Comparison of ENCODE assay signal across 1 cellular context in the genomic region with DNA sequence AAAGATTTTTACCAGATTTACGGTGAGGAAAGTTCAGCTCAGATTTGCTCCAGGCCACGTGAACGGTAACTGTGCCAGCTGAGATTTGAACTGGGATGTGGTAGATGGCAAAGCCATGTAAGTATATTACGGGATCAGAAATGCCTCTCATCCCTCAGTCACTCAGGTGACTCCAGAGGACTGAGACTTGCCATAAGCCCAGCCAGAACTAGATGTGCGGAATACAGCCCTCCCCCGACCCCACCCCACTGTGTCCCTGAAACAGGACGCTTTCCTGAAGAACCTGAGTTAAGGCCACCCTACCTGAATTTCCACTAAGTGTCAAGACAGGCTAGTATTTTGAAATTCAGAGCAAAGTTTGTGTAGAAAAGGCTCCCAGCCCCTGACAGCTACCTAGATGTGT.
TF ChIP-seq lines count a peak whose summit lies in the region.

No MANE protein-coding gene starts in this region.

TF ChIP-seq in GM23338, 12 proteins besides CTCF, POLR2A, EP300 and RAD21:
- TF ChIP-seq, protein P1, sequence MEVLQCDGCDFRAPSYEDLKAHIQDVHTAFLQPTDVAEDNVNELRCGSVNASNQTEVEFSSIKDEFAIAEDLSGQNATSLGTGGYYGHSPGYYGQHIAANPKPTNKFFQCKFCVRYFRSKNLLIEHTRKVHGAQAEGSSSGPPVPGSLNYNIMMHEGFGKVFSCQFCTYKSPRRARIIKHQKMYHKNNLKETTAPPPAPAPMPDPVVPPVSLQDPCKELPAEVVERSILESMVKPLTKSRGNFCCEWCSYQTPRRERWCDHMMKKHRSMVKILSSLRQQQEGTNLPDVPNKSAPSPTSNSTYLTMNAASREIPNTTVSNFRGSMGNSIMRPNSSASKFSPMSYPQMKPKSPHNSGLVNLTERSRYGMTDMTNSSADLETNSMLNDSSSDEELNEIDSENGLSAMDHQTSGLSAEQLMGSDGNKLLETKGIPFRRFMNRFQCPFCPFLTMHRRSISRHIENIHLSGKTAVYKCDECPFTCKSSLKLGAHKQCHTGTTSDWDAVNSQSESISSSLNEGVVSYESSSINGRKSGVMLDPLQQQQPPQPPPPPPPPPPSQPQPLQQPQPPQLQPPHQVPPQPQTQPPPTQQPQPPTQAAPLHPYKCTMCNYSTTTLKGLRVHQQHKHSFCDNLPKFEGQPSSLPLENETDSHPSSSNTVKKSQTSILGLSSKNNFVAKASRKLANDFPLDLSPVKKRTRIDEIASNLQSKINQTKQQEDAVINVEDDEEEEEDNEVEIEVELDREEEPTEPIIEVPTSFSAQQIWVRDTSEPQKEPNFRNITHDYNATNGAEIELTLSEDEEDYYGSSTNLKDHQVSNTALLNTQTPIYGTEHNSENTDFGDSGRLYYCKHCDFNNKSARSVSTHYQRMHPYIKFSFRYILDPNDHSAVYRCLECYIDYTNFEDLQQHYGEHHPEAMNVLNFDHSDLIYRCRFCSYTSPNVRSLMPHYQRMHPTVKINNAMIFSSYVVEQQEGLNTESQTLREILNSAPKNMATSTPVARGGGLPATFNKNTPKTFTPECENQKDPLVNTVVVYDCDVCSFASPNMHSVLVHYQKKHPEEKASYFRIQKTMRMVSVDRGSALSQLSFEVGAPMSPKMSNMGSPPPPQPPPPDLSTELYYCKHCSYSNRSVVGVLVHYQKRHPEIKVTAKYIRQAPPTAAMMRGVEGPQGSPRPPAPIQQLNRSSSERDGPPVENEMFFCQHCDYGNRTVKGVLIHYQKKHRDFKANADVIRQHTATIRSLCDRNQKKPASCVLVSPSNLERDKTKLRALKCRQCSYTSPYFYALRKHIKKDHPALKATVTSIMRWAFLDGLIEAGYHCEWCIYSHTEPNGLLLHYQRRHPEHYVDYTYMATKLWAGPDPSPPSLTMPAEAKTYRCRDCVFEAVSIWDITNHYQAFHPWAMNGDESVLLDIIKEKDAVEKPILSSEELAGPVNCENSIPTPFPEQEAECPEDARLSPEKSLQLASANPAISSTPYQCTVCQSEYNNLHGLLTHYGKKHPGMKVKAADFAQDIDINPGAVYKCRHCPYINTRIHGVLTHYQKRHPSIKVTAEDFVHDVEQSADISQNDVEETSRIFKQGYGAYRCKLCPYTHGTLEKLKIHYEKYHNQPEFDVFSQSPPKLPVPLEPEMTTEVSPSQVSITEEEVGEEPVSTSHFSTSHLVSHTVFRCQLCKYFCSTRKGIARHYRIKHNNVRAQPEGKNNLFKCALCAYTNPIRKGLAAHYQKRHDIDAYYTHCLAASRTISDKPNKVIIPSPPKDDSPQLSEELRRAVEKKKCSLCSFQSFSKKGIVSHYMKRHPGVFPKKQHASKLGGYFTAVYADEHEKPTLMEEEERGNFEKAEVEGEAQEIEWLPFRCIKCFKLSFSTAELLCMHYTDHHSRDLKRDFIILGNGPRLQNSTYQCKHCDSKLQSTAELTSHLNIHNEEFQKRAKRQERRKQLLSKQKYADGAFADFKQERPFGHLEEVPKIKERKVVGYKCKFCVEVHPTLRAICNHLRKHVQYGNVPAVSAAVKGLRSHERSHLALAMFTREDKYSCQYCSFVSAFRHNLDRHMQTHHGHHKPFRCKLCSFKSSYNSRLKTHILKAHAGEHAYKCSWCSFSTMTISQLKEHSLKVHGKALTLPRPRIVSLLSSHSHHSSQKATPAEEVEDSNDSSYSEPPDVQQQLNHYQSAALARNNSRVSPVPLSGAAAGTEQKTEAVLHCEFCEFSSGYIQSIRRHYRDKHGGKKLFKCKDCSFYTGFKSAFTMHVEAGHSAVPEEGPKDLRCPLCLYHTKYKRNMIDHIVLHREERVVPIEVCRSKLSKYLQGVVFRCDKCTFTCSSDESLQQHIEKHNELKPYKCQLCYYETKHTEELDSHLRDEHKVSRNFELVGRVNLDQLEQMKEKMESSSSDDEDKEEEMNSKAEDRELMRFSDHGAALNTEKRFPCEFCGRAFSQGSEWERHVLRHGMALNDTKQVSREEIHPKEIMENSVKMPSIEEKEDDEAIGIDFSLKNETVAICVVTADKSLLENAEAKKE (CRISPR knock-in tag; IDR thresholded peaks at IDR 0.05) = no peak
- TF ChIP-seq POLR2AphosphoS5 (IDR thresholded peaks at IDR 0.05; ENCODE audit: low read depth) (no peak), EZH2 (IDR thresholded peaks at IDR 0.05; ENCODE audit: low read depth, unreplicated experiment) (no peak), EZH2phosphoT487 (IDR thresholded peaks at IDR 0.05; ENCODE audit: unreplicated experiment) (no peak), ZNF331 (CRISPR knock-in tag; IDR thresholded peaks at IDR 0.05; ENCODE audit: low read depth) (no peak), NANOG (IDR thresholded peaks at IDR 0.05; ENCODE audit: borderline replicate concordance) (no peak), STAT1 (IDR thresholded peaks at IDR 0.05; ENCODE audit: unreplicated experiment) (no peak), CREB1 (CRISPR knock-in tag; IDR thresholded peaks at IDR 0.05; ENCODE audit: low read depth) (no peak), ETS1 (IDR thresholded peaks at IDR 0.05) (no peak), ZNF114 (CRISPR knock-in tag; IDR thresholded peaks at IDR 0.05) (no peak), JUNB (IDR thresholded peaks at IDR 0.05; ENCODE audit: unreplicated experiment) (no peak)
- TF ChIP-seq, protein P2, sequence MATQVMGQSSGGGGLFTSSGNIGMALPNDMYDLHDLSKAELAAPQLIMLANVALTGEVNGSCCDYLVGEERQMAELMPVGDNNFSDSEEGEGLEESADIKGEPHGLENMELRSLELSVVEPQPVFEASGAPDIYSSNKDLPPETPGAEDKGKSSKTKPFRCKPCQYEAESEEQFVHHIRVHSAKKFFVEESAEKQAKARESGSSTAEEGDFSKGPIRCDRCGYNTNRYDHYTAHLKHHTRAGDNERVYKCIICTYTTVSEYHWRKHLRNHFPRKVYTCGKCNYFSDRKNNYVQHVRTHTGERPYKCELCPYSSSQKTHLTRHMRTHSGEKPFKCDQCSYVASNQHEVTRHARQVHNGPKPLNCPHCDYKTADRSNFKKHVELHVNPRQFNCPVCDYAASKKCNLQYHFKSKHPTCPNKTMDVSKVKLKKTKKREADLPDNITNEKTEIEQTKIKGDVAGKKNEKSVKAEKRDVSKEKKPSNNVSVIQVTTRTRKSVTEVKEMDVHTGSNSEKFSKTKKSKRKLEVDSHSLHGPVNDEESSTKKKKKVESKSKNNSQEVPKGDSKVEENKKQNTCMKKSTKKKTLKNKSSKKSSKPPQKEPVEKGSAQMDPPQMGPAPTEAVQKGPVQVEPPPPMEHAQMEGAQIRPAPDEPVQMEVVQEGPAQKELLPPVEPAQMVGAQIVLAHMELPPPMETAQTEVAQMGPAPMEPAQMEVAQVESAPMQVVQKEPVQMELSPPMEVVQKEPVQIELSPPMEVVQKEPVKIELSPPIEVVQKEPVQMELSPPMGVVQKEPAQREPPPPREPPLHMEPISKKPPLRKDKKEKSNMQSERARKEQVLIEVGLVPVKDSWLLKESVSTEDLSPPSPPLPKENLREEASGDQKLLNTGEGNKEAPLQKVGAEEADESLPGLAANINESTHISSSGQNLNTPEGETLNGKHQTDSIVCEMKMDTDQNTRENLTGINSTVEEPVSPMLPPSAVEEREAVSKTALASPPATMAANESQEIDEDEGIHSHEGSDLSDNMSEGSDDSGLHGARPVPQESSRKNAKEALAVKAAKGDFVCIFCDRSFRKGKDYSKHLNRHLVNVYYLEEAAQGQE (IDR thresholded peaks at IDR 0.05; ENCODE audit: unreplicated experiment) = no peak
